ENCODE assay signal across 24 cellular contexts in genomic region chr7:106036004-106036403, GRCh38.
DNase-seq lines count a peak whose midpoint lies in the region; ATAC-seq, FAIRE-seq and TF ChIP-seq lines count a peak whose summit lies in the region.
"Had no signal": no experiment of that assay in that cellular context is flagged by ENCODE, and none has a peak within 500 bp of the region (broad histone marks: within the 10 kb centered on the region; RNA-seq: fewer than 3 reads in every experiment).

No MANE protein-coding gene starts in this region.

- no peak for DNase-seq in GM12878 (ENCODE audit: low read depth, low spot score)
- peak; percentile 3 for DNase-seq in sigmoid colon
- DNase-seq in caudate nucleus (lab: John Stamatoyannopoulos, UW), result no peak
- DNase-seq in GM23248, result no peak
- DNase-seq: 8988T; ACHN; BE2C; C1 segment of cervical spinal cord; CD4-positive, alpha-beta memory T cell; CD4-positive, CD25-positive, alpha-beta regulatory T cell; CD8-positive, alpha-beta memory T cell; COR-L47; DMS 273 treated with DMSO at 0.1 percent for 48 hours; DMS153; DMS53; DMS79; DND-41; EL; GDM1 had no signal

- H3K27ac ChIP-seq in GM12878 (ENCODE audit: control insufficient read depth, insufficient read depth) (no peak overlapping the region), sigmoid colon (no peak overlapping the region), caudate nucleus (ENCODE audit: low read depth, low read length) (no peak overlapping the region), GM23248 (no peak overlapping the region)
- H3K27ac ChIP-seq: BLaER1 had no signal

- CTCF ChIA-PET in GM12878 (lab: Yijun Ruan, JAX), result interaction anchor here (1.0 to 3.4 kb wide), 5 partner anchors 10 to 275 kb away, joined by 3 to 21 read pairs (median 5); no protein-coding TSS in a partner anchor

- H3K9ac ChIP-seq in GM12878 (ENCODE audit: control insufficient read depth, insufficient read depth, low read length) (no peak overlapping the region), GM23248 (no peak overlapping the region)
- H3K9ac ChIP-seq: BLaER1 had no signal

- intact Hi-C loops in GM12878 (cut with micrococcal nuclease; ENCODE audit: unreplicated experiment), result no loop called here
- intact Hi-C loops in sigmoid colon (cut with DNase I), result no loop called here

- peaks cover 20% of the 10 kb centered on the region for H3F3A ChIP-seq in GM23248 (ENCODE audit: insufficient read depth)

- in situ Hi-C loops in GM12878 (cut with MboI), result no loop called here
- in situ Hi-C loops in GM23248 (cut with MboI), result no loop called here

- no peak overlapping the region for H3K4me2 ChIP-seq in GM12878 (ENCODE audit: control insufficient read depth, insufficient read depth)
- H3K4me2 ChIP-seq in GM23248 (ENCODE audit: unreplicated experiment), result no peak overlapping the region
- H3K4me2 ChIP-seq: BLaER1 had no signal

- H3K9me2 ChIP-seq in GM23248 (ENCODE audit: insufficient read depth), result no peaks in the 10 kb centered on the region

- BruUV-seq in GM12878 (replicated peaks; lab: Mats Ljungman, UMichigan), result no TSS peak

- no peaks in the 10 kb centered on the region for H3K79me2 ChIP-seq in GM12878 (ENCODE audit: control insufficient read depth, insufficient read depth, low read length)
- H3K79me2 ChIP-seq in GM23248 (ENCODE audit: insufficient read depth), result no peaks in the 10 kb centered on the region

- POLR2A ChIA-PET in GM12878 (lab: Charles Lee), result no interaction called here

- 64% methylated on average over 6 of the region's 6 CpGs for WGBS in GM12878 (ENCODE audit: insufficient coverage, insufficient replicate concordance, low lambda C conversion rate, missing lambda C conversion rate)
- 71 to 89% methylated on average over 6 of the region's 6 CpGs for WGBS in sigmoid colon, 2 donors
- WGBS in GM23248 (ENCODE audit: low coverage in 1 of 2, low lambda C conversion rate in 2 of 2, missing lambda C conversion rate in 2 of 2), 2 experiments, result 94 to 96% methylated on average over 6 of the region's 6 CpGs

- no peak for TF ChIP-seq RAD21 in GM12878 (IDR thresholded peaks at IDR 0.05; ENCODE audit: insufficient read depth, low read depth, low read length)

- ATAC-seq in GM12878 (no peak), HG02870 (IDR thresholded peaks at IDR 0.05; ENCODE audit: unreplicated experiment) (no peak)

- SMC1A ChIA-PET in GM12878 (lab: Charles Lee; ENCODE audit: uncharacterized antibody, unreplicated experiment), result interaction anchor here (0.6 to 4.3 kb wide), 6 partner anchors 10 to 379 kb away, joined by 3 to 24 read pairs (median 4); no protein-coding TSS in a partner anchor

- TF ChIP-seq CTCF in GM12878 (IDR thresholded peaks at IDR 0.05 in 2 of 3, conservative IDR thresholded peaks at IDR 0.05 in 1 of 3; ENCODE audit: control insufficient read depth in 2 of 3, extremely low read depth in 1 of 3, insufficient read depth in 1 of 3, low read depth in 3 of 3, low read length in 3 of 3), result no peak
- TF ChIP-seq CTCF in sigmoid colon (IDR thresholded peaks at IDR 0.05), result no peak

- RAD21 ChIA-PET in GM12878 (lab: Charles Lee; ENCODE audit: unreplicated experiment), result interaction anchor here (0.8 to 2.7 kb wide), 3 partner anchors 13 to 275 kb away, joined by 3 to 14 read pairs (median 4); no protein-coding TSS in a partner anchor

- TF ChIP-seq EP300 in GM12878 (IDR thresholded peaks at IDR 0.05; ENCODE audit: borderline replicate concordance in 1 of 2, control insufficient read depth in 1 of 2, low read depth in 2 of 2, low read length in 2 of 2) (no peak), sigmoid colon (IDR thresholded peaks at IDR 0.05) (no peak)

- H3K9me3 ChIP-seq in GM12878 (replicated peaks; ENCODE audit: control insufficient read depth, insufficient read depth, low read length) (no peaks in the 10 kb centered on the region; the same call in 1 of the 3 replicates), sigmoid colon (no peaks in the 10 kb centered on the region), GM23248 (ENCODE audit: low read depth) (no peaks in the 10 kb centered on the region)
- H3K9me3 ChIP-seq: BE2C, BLaER1 had no signal

- H4K20me1 ChIP-seq in GM12878 (ENCODE audit: control insufficient read depth, insufficient read depth) (no peaks in the 10 kb centered on the region), GM23248 (ENCODE audit: insufficient read depth) (no peaks in the 10 kb centered on the region)
- H4K20me1 ChIP-seq: BLaER1 had no signal

- FAIRE-seq in GM12878 (lab: Jason Lieb, UNC), result no peak
- FAIRE-seq: A204.1, GM12891, GM19239 had no signal

- no peak overlapping the region for H3K4me3 ChIP-seq in GM12878
- no peak overlapping the region for H3K4me3 ChIP-seq in sigmoid colon
- H3K4me3 ChIP-seq in GM23248, result no peak overlapping the region
- H3K4me3 ChIP-seq: BLaER1 had no signal

- H3K36me3 ChIP-seq in GM12878 (ENCODE audit: control insufficient read depth in 2 of 2, insufficient read depth in 2 of 2, low read length in 1 of 2) (no peaks in the 10 kb centered on the region), sigmoid colon (no peaks in the 10 kb centered on the region), GM23248 (ENCODE audit: low read depth) (no peaks in the 10 kb centered on the region)
- H3K36me3 ChIP-seq: BE2C, BLaER1 had no signal

- TF ChIP-seq POLR2A in GM12878 (IDR thresholded peaks at IDR 0.05; ENCODE audit: low read depth, low read length), result no peak
- TF ChIP-seq POLR2A in sigmoid colon (IDR thresholded peaks at IDR 0.05), result no peak

- no peak overlapping the region for H2AFZ ChIP-seq in GM12878 (ENCODE audit: control insufficient read depth, low read depth, low read length)
- no peak overlapping the region for H2AFZ ChIP-seq in GM23248

- H3K4me1 ChIP-seq in GM12878 (ENCODE audit: control insufficient read depth, insufficient read depth, low read length), result no peaks in the 10 kb centered on the region
- peaks cover 0 to 21% (median 8%) of the 10 kb centered on the region in 4 donors for H3K4me1 ChIP-seq in sigmoid colon
- H3K4me1 ChIP-seq in GM23248 (ENCODE audit: insufficient read depth), result peaks cover 21% of the 10 kb centered on the region

- H3K27me3 ChIP-seq in GM12878 (replicated peaks in 1 of 2; ENCODE audit: control insufficient read depth in 2 of 2, insufficient read depth in 2 of 2, low read length in 1 of 2) (peaks cover 3 to 4% of the 10 kb centered on the region in 2 experiments; a peak in 3 of 4 replicates), sigmoid colon (no peaks in the 10 kb centered on the region), GM23248 (replicated peaks; ENCODE audit: insufficient read depth) (no peaks in the 10 kb centered on the region)
- H3K27me3 ChIP-seq: BE2C had no signal

TF ChIP-seq in GM12878, 131 proteins besides CTCF, POLR2A, EP300 and RAD21:
- TF ChIP-seq LARP7 (IDR thresholded peaks at IDR 0.05) (no peak), MEF2B (IDR thresholded peaks at IDR 0.05; ENCODE audit: partially characterized antibody, poor library complexity, severe bottlenecking) (peak; percentile 30), ATF3 (IDR thresholded peaks at IDR 0.05; ENCODE audit: borderline replicate concordance, extremely low read depth, low read depth, low read length) (no peak), FOXM1 (IDR thresholded peaks at IDR 0.05; ENCODE audit: low read depth, low read length) (no peak), BRCA1 (IDR thresholded peaks at IDR 0.05; ENCODE audit: low read depth, low read length) (no peak), HCFC1 (IDR thresholded peaks at IDR 0.05; ENCODE audit: low read length) (no peak)
